ENCODE assay signal across 8 cellular contexts in genomic region chr10:111360260-111360925, GRCh38.
A peak's percentile ranks its signal among the peaks of the same experiment; 100 is the strongest.
DNase-seq lines count a peak whose midpoint lies in the region; ATAC-seq and TF ChIP-seq lines count a peak whose summit lies in the region.

No MANE protein-coding gene starts in this region.

- H3K4me3 ChIP-seq in NB4 (ENCODE audit: low read depth, low read length) (no peak overlapping the region), transverse colon (no peak overlapping the region), esophagus squamous epithelium (no peak overlapping the region)

- peak; percentile 98 for ATAC-seq in GM18498 (IDR thresholded peaks at IDR 0.05; ENCODE audit: unreplicated experiment)
- peak; percentile 97 for ATAC-seq in HG02759 (IDR thresholded peaks at IDR 0.05; ENCODE audit: unreplicated experiment)

- H3K27ac ChIP-seq in VCaP (no peak overlapping the region), transverse colon (no peak overlapping the region), esophagus squamous epithelium (no peak overlapping the region)

- WGBS in transverse colon (ENCODE audit: low coverage in 1 of 2), 2 donors, result 8 to 21% methylated on average over 1 to 5 of the region's 5 CpGs
- WGBS in esophagus squamous epithelium, 2 donors, result 44 to 50% methylated on average over 4 to 5 of the region's 5 CpGs

- DNase-seq in AG20443 (ENCODE audit: low spot score) (peak; percentile 69), NB4 (ENCODE audit: low read depth) (peak; percentile 66), iPS-NIHi7 (ENCODE audit: extremely low spot score) (peak; percentile 81), transverse colon (peak; percentile 30), esophagus squamous epithelium (lab: John Stamatoyannopoulos, UW) (no peak)

- TF ChIP-seq CTCF in NB4 (IDR thresholded peaks at IDR 0.05; ENCODE audit: low read depth, low read length) (peak; percentile 43), VCaP (conservative IDR thresholded peaks at IDR 0.05) (peak; percentile 90), transverse colon (IDR thresholded peaks at IDR 0.05) (peak; percentile 41 to 58 (median 48)), esophagus squamous epithelium (IDR thresholded peaks at IDR 0.05) (peak in 3 of 6 experiments; percentile 7 to 47 (median 38))

- in situ Hi-C loops in transverse colon (cut with MboI; ENCODE audit: low pct_ligation_motif_present in 1 of 4, low pct_unique_long_range_greater_than_20kb in 1 of 4, low sequenced_read_pairs in 3 of 4), result no loop called here

- H3K27me3 ChIP-seq in transverse colon (peaks cover 19% of the 10 kb centered on the region), esophagus squamous epithelium (peaks cover 0 to 11% (median 0%) of the 10 kb centered on the region in 4 donors)

- no peaks in the 10 kb centered on the region for H3K4me1 ChIP-seq in transverse colon
- no peaks in the 10 kb centered on the region for H3K4me1 ChIP-seq in esophagus squamous epithelium

- H3K9me3 ChIP-seq in transverse colon (no peaks in the 10 kb centered on the region), esophagus squamous epithelium (no peaks in the 10 kb centered on the region)

- intact Hi-C loops in transverse colon (cut with DNase I; ENCODE audit: low total_unique reads), result no loop called here
- intact Hi-C loops in esophagus squamous epithelium (cut with DNase I), result no loop called here

- no peak for TF ChIP-seq POLR2A in NB4 (IDR thresholded peaks at IDR 0.05; ENCODE audit: extremely low read depth, insufficient read length)
- TF ChIP-seq POLR2A in transverse colon (IDR thresholded peaks at IDR 0.05), result no peak
- no peak for TF ChIP-seq POLR2A in esophagus squamous epithelium (IDR thresholded peaks at IDR 0.05)

- H3K36me3 ChIP-seq in transverse colon, result no peaks in the 10 kb centered on the region
- no peaks in the 10 kb centered on the region for H3K36me3 ChIP-seq in esophagus squamous epithelium

- TF ChIP-seq EP300 in transverse colon (IDR thresholded peaks at IDR 0.05; ENCODE audit: low read depth), result no peak
